ENCODE assay signal across 9 cellular contexts in the genomic region with DNA sequence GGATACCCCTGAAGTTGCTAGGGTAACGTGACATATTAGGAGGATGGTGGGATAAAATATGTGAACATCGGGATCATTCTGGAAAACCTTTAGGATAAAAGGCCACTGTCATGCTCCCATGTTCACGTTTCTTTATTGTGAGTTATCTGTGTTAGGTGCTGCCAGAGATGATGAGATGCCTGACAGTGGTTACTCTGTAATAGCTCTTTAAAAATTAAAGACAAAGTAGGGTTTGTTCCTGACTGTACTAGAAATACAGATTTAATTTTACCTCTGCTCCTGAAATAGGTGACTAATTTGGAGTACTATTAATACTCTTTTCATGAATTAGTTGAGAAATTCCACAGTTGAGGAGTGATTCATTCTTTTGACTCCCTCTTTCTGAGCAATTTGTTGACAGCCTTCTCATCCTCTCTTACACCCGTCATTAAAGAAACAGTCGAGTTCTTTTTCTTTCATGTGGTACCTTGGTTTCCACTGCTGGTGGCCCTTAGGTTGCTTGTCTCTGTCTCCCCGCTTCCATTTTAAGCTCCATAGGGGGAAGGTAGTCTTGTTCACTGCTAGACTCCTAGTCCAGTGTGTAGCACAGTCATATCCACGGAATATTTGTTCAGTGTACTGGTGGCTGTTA. TPM values are rescaled to one million over a fixed set of nuclear protein-coding genes. Genes with fewer than 3 reads are reported as not detected.
DNase-seq lines count a peak whose midpoint lies in the region; ATAC-seq and TF ChIP-seq lines count a peak whose summit lies in the region.
"Had no signal": no experiment of that assay in that cellular context is flagged by ENCODE, and none has a peak within 500 bp of the region (broad histone marks: within the 10 kb centered on the region; RNA-seq: fewer than 3 reads in every experiment).

No MANE protein-coding gene starts in this region.

- 0 out of 2 replicates have a peak overlapping the region, but pooled peaks have one; percentile 37 for H3K27ac ChIP-seq in HEK293 (ENCODE audit: extremely low read depth, low read depth, low read length)
- H3K27ac ChIP-seq in Karpas-422 (ENCODE audit: low read length), result no peak overlapping the region

- POLR2A ChIA-PET in HEK293 (lab: Yijun Ruan, JAX), result no interaction called here
- POLR2A ChIA-PET in activated CD8-positive, alpha-beta T cell treated with anti-CD3 and anti-CD28 coated beads, Interleukin-2, amount 10 ng/mL, durations not matched to agents 7 days and 5 days (lab: Charles Lee), result interaction anchor here (0.7 to 3.5 kb wide), 13 partner anchors 12 to 87 kb away, joined by 3 to 19 read pairs (median 6); a partner anchor contains a TSS

- H3K79me2 ChIP-seq in Karpas-422 (ENCODE audit: low read length), result peaks cover 47% of the 10 kb centered on the region

- no peaks in the 10 kb centered on the region for H3K9me3 ChIP-seq in HEK293 (ENCODE audit: control insufficient read depth, insufficient read depth, low read depth, low read length)
- H3K9me3 ChIP-seq in Karpas-422 (ENCODE audit: low read length), result no peaks in the 10 kb centered on the region
- H3K9me3 ChIP-seq: pancreas had no signal

- H3K4me3 ChIP-seq in HEK293 (ENCODE audit: low read depth, low read length) (no peak overlapping the region), fibroblast of villous mesenchyme (ENCODE audit: low read depth, low read length) (no peak overlapping the region), Karpas-422 (ENCODE audit: low read length) (no peak overlapping the region)
- H3K4me3 ChIP-seq: pancreas had no signal

- ATAC-seq in activated CD8-positive, alpha-beta T cell treated with anti-CD3 and anti-CD28 coated beads, Interleukin-2, amount 10 ng/mL, durations not matched to agents 7 days and 5 days, result peak; percentile 82
- ATAC-seq in HG03457 (IDR thresholded peaks at IDR 0.05; ENCODE audit: unreplicated experiment) (no peak), HG02885 (IDR thresholded peaks at IDR 0.05; ENCODE audit: poor library complexity, unreplicated experiment) (no peak)

- H3K36me3 Mint-ChIP-seq in activated CD8-positive, alpha-beta T cell treated with anti-CD3 and anti-CD28 coated beads, Interleukin-2, amount 10 ng/mL, durations not matched to agents 7 days and 5 days (ENCODE audit: low read depth), result peaks cover 63% of the 10 kb centered on the region

- H3K36me3 ChIP-seq in HEK293 (ENCODE audit: control insufficient read depth in 2 of 2, insufficient read depth in 1 of 2, low read length in 2 of 2), result peaks cover 75 to 88% of the 10 kb centered on the region in 2 experiments
- H3K36me3 ChIP-seq in Karpas-422 (ENCODE audit: insufficient read depth, low read length), result peaks cover 46% of the 10 kb centered on the region

- CTCF ChIA-PET in HEK293 (lab: Yijun Ruan, JAX), result interaction anchor here (0.5 to 1.7 kb wide), 9 partner anchors 9 to 541 kb away, joined by 3 to 8 read pairs (median 3); a partner anchor contains a TSS
- CTCF ChIA-PET in activated CD8-positive, alpha-beta T cell treated with anti-CD3 and anti-CD28 coated beads, Interleukin-2, amount 10 ng/mL, durations not matched to agents 7 days and 5 days (lab: Charles Lee), result interaction anchor here (0.7 to 17.2 kb wide), 19 partner anchors 9 to 146 kb away, joined by 3 to 286 read pairs (median 7); a partner anchor contains a TSS

- H3K4me2 ChIP-seq in Karpas-422 (ENCODE audit: low read depth, low read length, poor library complexity, severe bottlenecking), result no peak overlapping the region

- H3K9me3 Mint-ChIP-seq in activated CD8-positive, alpha-beta T cell treated with anti-CD3 and anti-CD28 coated beads, Interleukin-2, amount 10 ng/mL, durations not matched to agents 7 days and 5 days (ENCODE audit: insufficient read depth), result no peaks in the 10 kb centered on the region

- H3K4me1 ChIP-seq in HEK293 (ENCODE audit: control insufficient read depth, insufficient read depth, low read length) (no peaks in the 10 kb centered on the region), Karpas-422 (ENCODE audit: low read length) (peaks cover 9% of the 10 kb centered on the region)

- H3K27me3 Mint-ChIP-seq in activated CD8-positive, alpha-beta T cell treated with anti-CD3 and anti-CD28 coated beads, Interleukin-2, amount 10 ng/mL, durations not matched to agents 7 days and 5 days (ENCODE audit: low read depth), result no peaks in the 10 kb centered on the region

- peak overlapping the region; percentile 85 for H3K27ac Mint-ChIP-seq in activated CD8-positive, alpha-beta T cell treated with anti-CD3 and anti-CD28 coated beads, Interleukin-2, amount 10 ng/mL, durations not matched to agents 7 days and 5 days

- TF ChIP-seq CTCF in HEK293 (tag by site-specific recombination; IDR thresholded peaks at IDR 0.05), result no peak
- TF ChIP-seq CTCF in fibroblast of villous mesenchyme (IDR thresholded peaks at IDR 0.05; ENCODE audit: insufficient read depth, low read depth, low read length), result no peak

- H3K27me3 ChIP-seq in Karpas-422 (ENCODE audit: low read length), result no peaks in the 10 kb centered on the region
- H3K27me3 ChIP-seq: pancreas had no signal

- peaks cover 58% of the 10 kb centered on the region for H3K4me1 Mint-ChIP-seq in activated CD8-positive, alpha-beta T cell treated with anti-CD3 and anti-CD28 coated beads, Interleukin-2, amount 10 ng/mL, durations not matched to agents 7 days and 5 days (ENCODE audit: low read depth)

- H2AFZ ChIP-seq in Karpas-422 (ENCODE audit: low read length), result no peak overlapping the region

- no peaks in the 10 kb centered on the region for H4K20me1 ChIP-seq in Karpas-422 (ENCODE audit: insufficient read depth, low read depth, low read length)

- no peak overlapping the region for H3K9ac ChIP-seq in Karpas-422 (ENCODE audit: low read length)

- H3K4me3 Mint-ChIP-seq in activated CD8-positive, alpha-beta T cell treated with anti-CD3 and anti-CD28 coated beads, Interleukin-2, amount 10 ng/mL, durations not matched to agents 7 days and 5 days, result peak overlapping the region; percentile 63

- no peaks in the 10 kb centered on the region for H3K9me2 ChIP-seq in Karpas-422 (replicated peaks; ENCODE audit: insufficient read depth, low read length)

- peak; percentile 66 for DNase-seq in activated CD8-positive, alpha-beta T cell treated with anti-CD3 and anti-CD28 coated beads, Interleukin-2, amount 10 ng/mL, durations not matched to agents 7 days and 5 days
- DNase-seq in fibroblast of villous mesenchyme (ENCODE audit: low read depth) (peak; percentile 34), NCI-H1930 (lab: John Stamatoyannopoulos, UW) (no peak), Karpas-422 (no peak)
- DNase-seq in stimulated activated CD4-positive, alpha-beta T cell treated with anti-CD3 and anti-CD28 coated beads, Interleukin-1b, Interleukin-23, amount 100 ng/mL, for 1 hour (ENCODE audit: low read depth in 2 of 2), result peak; percentile 18 to 19
- DNase-seq: pancreas had no signal

TF ChIP-seq in HEK293, 187 proteins besides CTCF, POLR2A, EP300 and RAD21:
- TF ChIP-seq ZNF394 (tag by site-specific recombination; IDR thresholded peaks at IDR 0.05; ENCODE audit: borderline replicate concordance), result no peak

RNA-seq across cellular contexts. Expression of a gene that starts 28.4 kb away (rescaled TPM):
- total RNA-seq in activated CD8-positive, alpha-beta T cell treated with anti-CD3 and anti-CD28 coated beads, Interleukin-2, amount 10 ng/mL, durations not matched to agents 7 days and 5 days, result 100 to 1,000 TPM; 165 to 175 TPM
- total RNA-seq in fibroblast of villous mesenchyme, result 155 and 160 TPM in 2 replicates
- total RNA-seq in Karpas-422 (2014; rRNA removed; shearing (Covaris generic); ENCODE audit: low replicate concordance), result 47.5 and 83.0 TPM in 2 replicates

RNA-seq across cellular contexts. Expression of a gene that starts 45.4 kb away (rescaled TPM):
- 100 to 1,000 TPM; 102 TPM for total RNA-seq in activated CD8-positive, alpha-beta T cell treated with anti-CD3 and anti-CD28 coated beads, Interleukin-2, amount 10 ng/mL, durations not matched to agents 7 days and 5 days
- 16.0 and 16.8 TPM in 2 replicates for total RNA-seq in fibroblast of villous mesenchyme
- total RNA-seq in Karpas-422 (2014; rRNA removed; shearing (Covaris generic); ENCODE audit: low replicate concordance), result 13.0 and 29.4 TPM in 2 replicates

Comparison
In these comparisons a context has a peak if more than half of its experiments do, and no peak if none do; other contexts are left out.
1. DNase-seq: peak in activated CD8-positive, alpha-beta T cell treated with anti-CD3 and anti-CD28 coated beads, Interleukin-2, amount 10 ng/mL, durations not matched to agents 7 days and 5 days (single experiment), fibroblast of villous mesenchyme (single experiment) and stimulated activated CD4-positive, alpha-beta T cell treated with anti-CD3 and anti-CD28 coated beads, Interleukin-1b, Interleukin-23, amount 100 ng/mL, for 1 hour (2 of 2); none in NCI-H1930 (0 of 2) and Karpas-422 (single experiment).